ENCODE assay signal across 8 cellular contexts in genomic region chr21:14773777-14774345, GRCh38.
DNase-seq lines count a peak whose midpoint lies in the region; ATAC-seq and TF ChIP-seq lines count a peak whose summit lies in the region.

No MANE protein-coding gene starts in this region.

- DNase-seq in RPMI8226 (peak; percentile 43), iPS DF 19.7 (ENCODE audit: low read depth, low spot score) (peak; percentile 25)
- peak; percentile 12 for DNase-seq in activated gamma-delta T cell treated with anti-CD3 and anti-CD28 coated beads, Interleukin-2, amount 50 U/mL, for 16 hours (ENCODE audit: low read depth)
- DNase-seq in stimulated activated CD4-positive, alpha-beta T cell treated with anti-CD3 and anti-CD28 coated beads, Interleukin-2, amount 100 ng/mL, for 48 hours: peak; percentile 50 to 58

- no peak overlapping the region for H3K27ac ChIP-seq in 22Rv1

- peak; percentile 66 for TF ChIP-seq CTCF in 22Rv1 (IDR thresholded peaks at IDR 0.05)

- ATAC-seq in GM19463 (IDR thresholded peaks at IDR 0.05; ENCODE audit: unreplicated experiment): peak; percentile 66
- ATAC-seq in GM18909 (IDR thresholded peaks at IDR 0.05; ENCODE audit: poor library complexity, unreplicated experiment): no peak
- no peak for ATAC-seq in GM21529 (IDR thresholded peaks at IDR 0.05; ENCODE audit: unreplicated experiment)
